Comparison of ENCODE assay signal across 15 cellular contexts in the genomic region with DNA sequence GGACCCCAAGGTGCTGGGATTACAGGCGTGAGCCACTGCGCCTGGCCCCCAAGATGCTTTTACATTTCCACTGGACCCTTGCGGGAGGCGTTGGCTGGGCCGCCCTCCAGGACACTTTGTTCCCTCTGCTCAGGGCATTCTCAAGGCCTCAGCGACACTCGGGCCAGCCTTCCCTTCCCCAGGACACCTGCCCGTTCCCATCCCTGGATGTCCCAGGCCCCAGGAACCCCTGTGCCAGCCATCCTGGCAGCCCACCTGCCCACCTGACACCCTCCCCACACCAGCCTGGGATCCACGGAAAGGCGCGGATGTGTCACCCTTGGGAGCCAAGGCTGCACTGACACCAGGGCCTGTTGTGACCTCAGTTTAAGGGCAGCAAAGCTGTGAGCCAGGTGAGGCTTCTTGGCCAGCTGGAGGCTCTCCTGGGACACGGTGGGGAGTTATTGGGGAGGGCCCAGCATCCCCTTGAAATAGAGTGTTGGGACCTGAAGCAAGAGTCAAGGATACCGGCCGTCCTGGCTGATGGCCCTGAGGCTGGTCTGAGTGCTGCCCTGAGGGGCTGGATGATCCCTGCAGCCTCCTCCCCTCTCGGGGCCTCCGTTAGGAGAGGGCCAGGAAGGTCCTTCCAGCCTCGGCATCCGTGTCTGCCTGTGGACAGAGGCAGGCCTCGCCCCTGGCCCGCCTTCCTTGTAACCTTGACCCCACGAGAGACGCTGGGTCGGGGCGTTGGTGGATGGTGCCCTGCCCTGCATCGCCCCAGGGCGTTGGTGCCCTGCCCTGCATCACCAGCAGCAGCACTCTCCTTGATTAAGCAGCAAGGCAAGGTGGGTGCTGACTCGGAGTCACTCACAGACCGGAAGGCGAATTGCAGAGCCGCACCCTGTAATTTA.
DNase-seq lines count a peak whose midpoint lies in the region; ATAC-seq and TF ChIP-seq lines count a peak whose summit lies in the region.
"Had no signal": no experiment of that assay in that cellular context is flagged by ENCODE, and none has a peak within 500 bp of the region (broad histone marks: within the 10 kb centered on the region; RNA-seq: fewer than 3 reads in every experiment).

No MANE protein-coding gene starts in this region.

- H3K4me3 ChIP-seq in transverse colon (no peak overlapping the region), hepatocyte (no peak overlapping the region)
- H3K4me3 ChIP-seq: esophagus squamous epithelium, thoracic aorta had no signal

- TF ChIP-seq POLR2A in transverse colon (IDR thresholded peaks at IDR 0.05): no peak

- H4K20me1 ChIP-seq in hepatocyte (ENCODE audit: insufficient read depth, poor library complexity, severe bottlenecking): no peaks in the 10 kb centered on the region

- no peak overlapping the region for H3K4me2 ChIP-seq in hepatocyte

- intact Hi-C loops in transverse colon (cut with DNase I; ENCODE audit: low total_unique reads): no loop called here

- H3K36me3 ChIP-seq in transverse colon (no peaks in the 10 kb centered on the region), hepatocyte (replicated peaks; ENCODE audit: insufficient read depth, low read depth) (no peaks in the 10 kb centered on the region)
- H3K36me3 ChIP-seq: esophagus squamous epithelium, thoracic aorta had no signal

- H3K27ac ChIP-seq in transverse colon: no peak overlapping the region
- H3K27ac ChIP-seq in hepatocyte: no peak overlapping the region
- H3K27ac ChIP-seq: esophagus squamous epithelium, thoracic aorta had no signal

- no peaks in the 10 kb centered on the region for H3K36me3 Mint-ChIP-seq in activated T-cell treated with anti-CD3 and anti-CD28 coated beads, Interleukin-2, amount 50 U/mL, for 4 hours (ENCODE audit: insufficient read depth)
- no peaks in the 10 kb centered on the region for H3K36me3 Mint-ChIP-seq in T-helper 17 cell (ENCODE audit: low read depth)
- H3K36me3 Mint-ChIP-seq: naive B cell had no signal

- H3K27ac Mint-ChIP-seq in T-helper 17 cell: no peak overlapping the region
- H3K27ac Mint-ChIP-seq: dendritic cell treated with granulocyte-macrophage colony-stimulating factor and Interleukin-4, amounts not matched to agents 40 ng/mL and 50 ng/mL, for 4 days; naive B cell had no signal

- in situ Hi-C loops in transverse colon (cut with MboI; ENCODE audit: low pct_ligation_motif_present in 1 of 4, low pct_unique_long_range_greater_than_20kb in 1 of 4, low sequenced_read_pairs in 3 of 4): no loop called here

- no peaks in the 10 kb centered on the region for H3K4me1 ChIP-seq in transverse colon
- H3K4me1 ChIP-seq in hepatocyte (ENCODE audit: insufficient read depth): no peaks in the 10 kb centered on the region
- H3K4me1 ChIP-seq: esophagus squamous epithelium had no signal

- H3K4me3 Mint-ChIP-seq in activated T-cell treated with anti-CD3 and anti-CD28 coated beads, Interleukin-2, amount 50 U/mL, for 4 hours: no peak overlapping the region
- no peak overlapping the region for H3K4me3 Mint-ChIP-seq in T-helper 17 cell
- H3K4me3 Mint-ChIP-seq: dendritic cell treated with granulocyte-macrophage colony-stimulating factor and Interleukin-4, amounts not matched to agents 40 ng/mL and 50 ng/mL, for 4 days; naive B cell had no signal

- H3K27me3 Mint-ChIP-seq in activated T-cell treated with anti-CD3 and anti-CD28 coated beads, Interleukin-2, amount 50 U/mL, for 4 hours (ENCODE audit: low read depth): peaks cover 39% of the 10 kb centered on the region
- H3K27me3 Mint-ChIP-seq in T-helper 17 cell: peaks cover 49% of the 10 kb centered on the region

- H3K27me3 ChIP-seq in transverse colon (peaks cover 57% of the 10 kb centered on the region), hepatocyte (peaks cover 11% of the 10 kb centered on the region)

- H3K9me2 ChIP-seq in hepatocyte (replicated peaks; ENCODE audit: insufficient read depth): no peaks in the 10 kb centered on the region

- H3K9me3 Mint-ChIP-seq in activated T-cell treated with anti-CD3 and anti-CD28 coated beads, Interleukin-2, amount 50 U/mL, for 4 hours: no peaks in the 10 kb centered on the region
- H3K9me3 Mint-ChIP-seq: dendritic cell treated with granulocyte-macrophage colony-stimulating factor and Interleukin-4, amounts not matched to agents 40 ng/mL and 50 ng/mL, for 4 days had no signal

- no peaks in the 10 kb centered on the region for H3K79me2 ChIP-seq in hepatocyte

- DNase-seq in activated T-cell treated with anti-CD3 and anti-CD28 coated beads, Interleukin-2, amount 50 U/mL, for 4 hours: peak; percentile 2
- DNase-seq in activated T-cell treated with anti-CD3 and anti-CD28 coated beads for 4 hours (no peak), T-helper 17 cell (peak in 2 of 3 donors; percentile 1 to 3), islet precursor cell (peak; percentile 43), transverse colon (peak; percentile 22), hepatocyte (ENCODE audit: low spot score) (no peak), EL (no peak), cerebellar nuclear complex (lab: John Stamatoyannopoulos, UW) (no peak)
- DNase-seq: esophagus squamous epithelium, GF-D8, naive B cell, NCI-H446, SW 1271 had no signal

- H3K4me1 Mint-ChIP-seq in activated T-cell treated with anti-CD3 and anti-CD28 coated beads, Interleukin-2, amount 50 U/mL, for 4 hours (ENCODE audit: low read depth): no peaks in the 10 kb centered on the region
- no peaks in the 10 kb centered on the region for H3K4me1 Mint-ChIP-seq in T-helper 17 cell
- H3K4me1 Mint-ChIP-seq: naive B cell had no signal

- 66% methylated on average over 28 of the region's 30 CpGs; no CpG with 5 or more reads in 1 of the 2 donors for WGBS in transverse colon (ENCODE audit: low coverage in 1 of 2), 2 donors
- WGBS in hepatocyte (ENCODE audit: low lambda C conversion rate, missing lambda C conversion rate): 86% methylated on average over 30 of the region's 30 CpGs

- H3K9me3 ChIP-seq in T-helper 17 cell (ENCODE audit: control insufficient read depth, low read length, poor library complexity, severe bottlenecking) (no peaks in the 10 kb centered on the region), transverse colon (no peaks in the 10 kb centered on the region), hepatocyte (ENCODE audit: low read depth) (no peaks in the 10 kb centered on the region)
- H3K9me3 ChIP-seq: esophagus squamous epithelium, thoracic aorta had no signal

- ATAC-seq in activated T-cell treated with anti-CD3 and anti-CD28 coated beads, Interleukin-2, amount 50 U/mL, for 4 hours: no peak
- ATAC-seq in T-helper 17 cell: no peak

- TF ChIP-seq CTCF in transverse colon (IDR thresholded peaks at IDR 0.05): no peak
- TF ChIP-seq CTCF in hepatocyte (IDR thresholded peaks at IDR 0.05; ENCODE audit: poor library complexity): no peak

- no peak for TF ChIP-seq EP300 in transverse colon (IDR thresholded peaks at IDR 0.05; ENCODE audit: low read depth)

- no peak overlapping the region for H2AFZ ChIP-seq in hepatocyte

Comparison
In these comparisons a context has a peak if more than half of its experiments do, and no peak if none do; other contexts are left out.
1. DNase-seq: peak in activated T-cell treated with anti-CD3 and anti-CD28 coated beads, Interleukin-2, amount 50 U/mL, for 4 hours (single experiment), T-helper 17 cell (2 of 3), islet precursor cell (single experiment) and transverse colon (single experiment); none in activated T-cell treated with anti-CD3 and anti-CD28 coated beads for 4 hours (single experiment), hepatocyte (single experiment), EL (single experiment) and cerebellar nuclear complex (0 of 2).